Comparison of ENCODE assay signal across 1 cellular context in the genomic region with DNA sequence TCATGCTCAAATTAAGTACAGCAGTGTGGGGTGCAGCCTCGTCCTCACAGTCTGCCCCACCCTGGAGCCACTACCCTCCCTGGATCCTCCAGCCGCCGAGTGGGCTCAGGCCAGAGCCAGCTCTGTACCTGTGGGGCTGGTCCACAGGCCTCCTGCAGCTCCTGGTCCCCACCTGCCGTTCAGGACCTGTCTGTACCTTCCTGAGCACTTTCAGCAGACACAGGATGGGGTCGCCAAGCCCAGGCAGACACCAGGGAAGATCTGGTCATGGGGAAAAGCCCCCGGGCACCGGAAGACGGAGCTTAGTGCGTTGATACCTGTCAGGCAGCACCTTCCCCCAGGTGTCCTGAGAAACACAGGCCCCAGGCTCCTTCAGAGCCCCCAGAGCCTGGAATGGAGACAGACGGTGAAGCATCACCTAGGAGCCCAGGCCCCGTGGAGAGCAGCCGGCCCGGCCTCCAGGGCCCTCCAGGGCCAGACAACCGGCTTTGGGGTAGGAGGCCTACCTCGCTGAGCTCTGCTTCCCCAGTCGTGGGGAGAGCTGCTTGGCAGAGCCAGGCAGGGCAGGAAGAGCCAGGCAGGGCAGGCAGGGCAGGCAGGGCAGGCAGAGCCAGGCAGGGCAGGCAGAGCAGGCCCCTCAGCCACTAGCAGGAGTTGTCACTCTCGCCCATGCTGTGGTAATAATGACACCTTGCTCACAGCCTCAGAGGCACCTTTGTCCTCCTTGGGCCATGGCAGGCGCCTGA.
TF ChIP-seq lines count a peak whose summit lies in the region.

No MANE protein-coding gene starts in this region.

TF ChIP-seq in SK-N-SH, 30 proteins besides CTCF, POLR2A, EP300 and RAD21:
- TF ChIP-seq, protein P1, sequence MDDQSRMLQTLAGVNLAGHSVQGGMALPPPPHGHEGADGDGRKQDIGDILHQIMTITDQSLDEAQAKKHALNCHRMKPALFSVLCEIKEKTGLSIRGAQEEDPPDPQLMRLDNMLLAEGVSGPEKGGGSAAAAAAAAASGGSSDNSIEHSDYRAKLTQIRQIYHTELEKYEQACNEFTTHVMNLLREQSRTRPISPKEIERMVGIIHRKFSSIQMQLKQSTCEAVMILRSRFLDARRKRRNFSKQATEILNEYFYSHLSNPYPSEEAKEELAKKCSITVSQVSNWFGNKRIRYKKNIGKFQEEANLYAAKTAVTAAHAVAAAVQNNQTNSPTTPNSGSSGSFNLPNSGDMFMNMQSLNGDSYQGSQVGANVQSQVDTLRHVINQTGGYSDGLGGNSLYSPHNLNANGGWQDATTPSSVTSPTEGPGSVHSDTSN (IDR thresholded peaks at IDR 0.05): no peak
- TF ChIP-seq NRF1 (IDR thresholded peaks at IDR 0.05; ENCODE audit: low read depth, low read length) (no peak), TCF12 (IDR thresholded peaks at IDR 0.05) (no peak), RXRA (IDR thresholded peaks at IDR 0.05; ENCODE audit: borderline replicate concordance, low read depth) (no peak), POLR2AphosphoS5 (IDR thresholded peaks at IDR 0.05; ENCODE audit: low read depth, low read length) (no peak), FOSL2 (IDR thresholded peaks at IDR 0.05; ENCODE audit: borderline replicate concordance, low read depth) (no peak), MEF2A (IDR thresholded peaks at IDR 0.05; ENCODE audit: borderline replicate concordance, low read depth) (no peak), RFX5 (IDR thresholded peaks at IDR 0.05; ENCODE audit: low read length) (no peak), ELF1 (IDR thresholded peaks at IDR 0.05) (no peak), NFIC (IDR thresholded peaks at IDR 0.05; ENCODE audit: borderline replicate concordance) (no peak), GABPA (IDR thresholded peaks at IDR 0.05; ENCODE audit: low read depth) (no peak), FOXJ3 (CRISPR knock-in tag; IDR thresholded peaks at IDR 0.05) (no peak), JUND (IDR thresholded peaks at IDR 0.05) (no peak), YY1 (IDR thresholded peaks at IDR 0.05; ENCODE audit: low read depth) (no peak), RCOR1 (IDR thresholded peaks at IDR 0.05; ENCODE audit: low read length) (no peak), FOXM1 (IDR thresholded peaks at IDR 0.05; ENCODE audit: low read depth) (no peak), GATA2 (CRISPR knock-in tag; IDR thresholded peaks at IDR 0.05) (no peak)
- TF ChIP-seq, protein P2, sequence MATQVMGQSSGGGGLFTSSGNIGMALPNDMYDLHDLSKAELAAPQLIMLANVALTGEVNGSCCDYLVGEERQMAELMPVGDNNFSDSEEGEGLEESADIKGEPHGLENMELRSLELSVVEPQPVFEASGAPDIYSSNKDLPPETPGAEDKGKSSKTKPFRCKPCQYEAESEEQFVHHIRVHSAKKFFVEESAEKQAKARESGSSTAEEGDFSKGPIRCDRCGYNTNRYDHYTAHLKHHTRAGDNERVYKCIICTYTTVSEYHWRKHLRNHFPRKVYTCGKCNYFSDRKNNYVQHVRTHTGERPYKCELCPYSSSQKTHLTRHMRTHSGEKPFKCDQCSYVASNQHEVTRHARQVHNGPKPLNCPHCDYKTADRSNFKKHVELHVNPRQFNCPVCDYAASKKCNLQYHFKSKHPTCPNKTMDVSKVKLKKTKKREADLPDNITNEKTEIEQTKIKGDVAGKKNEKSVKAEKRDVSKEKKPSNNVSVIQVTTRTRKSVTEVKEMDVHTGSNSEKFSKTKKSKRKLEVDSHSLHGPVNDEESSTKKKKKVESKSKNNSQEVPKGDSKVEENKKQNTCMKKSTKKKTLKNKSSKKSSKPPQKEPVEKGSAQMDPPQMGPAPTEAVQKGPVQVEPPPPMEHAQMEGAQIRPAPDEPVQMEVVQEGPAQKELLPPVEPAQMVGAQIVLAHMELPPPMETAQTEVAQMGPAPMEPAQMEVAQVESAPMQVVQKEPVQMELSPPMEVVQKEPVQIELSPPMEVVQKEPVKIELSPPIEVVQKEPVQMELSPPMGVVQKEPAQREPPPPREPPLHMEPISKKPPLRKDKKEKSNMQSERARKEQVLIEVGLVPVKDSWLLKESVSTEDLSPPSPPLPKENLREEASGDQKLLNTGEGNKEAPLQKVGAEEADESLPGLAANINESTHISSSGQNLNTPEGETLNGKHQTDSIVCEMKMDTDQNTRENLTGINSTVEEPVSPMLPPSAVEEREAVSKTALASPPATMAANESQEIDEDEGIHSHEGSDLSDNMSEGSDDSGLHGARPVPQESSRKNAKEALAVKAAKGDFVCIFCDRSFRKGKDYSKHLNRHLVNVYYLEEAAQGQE (IDR thresholded peaks at IDR 0.05; ENCODE audit: low read depth, low read length): no peak
- TF ChIP-seq, protein P3, sequence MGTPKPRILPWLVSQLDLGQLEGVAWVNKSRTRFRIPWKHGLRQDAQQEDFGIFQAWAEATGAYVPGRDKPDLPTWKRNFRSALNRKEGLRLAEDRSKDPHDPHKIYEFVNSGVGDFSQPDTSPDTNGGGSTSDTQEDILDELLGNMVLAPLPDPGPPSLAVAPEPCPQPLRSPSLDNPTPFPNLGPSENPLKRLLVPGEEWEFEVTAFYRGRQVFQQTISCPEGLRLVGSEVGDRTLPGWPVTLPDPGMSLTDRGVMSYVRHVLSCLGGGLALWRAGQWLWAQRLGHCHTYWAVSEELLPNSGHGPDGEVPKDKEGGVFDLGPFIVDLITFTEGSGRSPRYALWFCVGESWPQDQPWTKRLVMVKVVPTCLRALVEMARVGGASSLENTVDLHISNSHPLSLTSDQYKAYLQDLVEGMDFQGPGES (IDR thresholded peaks at IDR 0.05; ENCODE audit: low read depth, low read length): no peak
- TF ChIP-seq, protein P4, sequence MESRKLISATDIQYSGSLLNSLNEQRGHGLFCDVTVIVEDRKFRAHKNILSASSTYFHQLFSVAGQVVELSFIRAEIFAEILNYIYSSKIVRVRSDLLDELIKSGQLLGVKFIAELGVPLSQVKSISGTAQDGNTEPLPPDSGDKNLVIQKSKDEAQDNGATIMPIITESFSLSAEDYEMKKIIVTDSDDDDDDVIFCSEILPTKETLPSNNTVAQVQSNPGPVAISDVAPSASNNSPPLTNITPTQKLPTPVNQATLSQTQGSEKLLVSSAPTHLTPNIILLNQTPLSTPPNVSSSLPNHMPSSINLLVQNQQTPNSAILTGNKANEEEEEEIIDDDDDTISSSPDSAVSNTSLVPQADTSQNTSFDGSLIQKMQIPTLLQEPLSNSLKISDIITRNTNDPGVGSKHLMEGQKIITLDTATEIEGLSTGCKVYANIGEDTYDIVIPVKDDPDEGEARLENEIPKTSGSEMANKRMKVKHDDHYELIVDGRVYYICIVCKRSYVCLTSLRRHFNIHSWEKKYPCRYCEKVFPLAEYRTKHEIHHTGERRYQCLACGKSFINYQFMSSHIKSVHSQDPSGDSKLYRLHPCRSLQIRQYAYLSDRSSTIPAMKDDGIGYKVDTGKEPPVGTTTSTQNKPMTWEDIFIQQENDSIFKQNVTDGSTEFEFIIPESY (IDR thresholded peaks at IDR 0.05; ENCODE audit: borderline replicate concordance, low read depth): no peak
